Comparison of ENCODE assay signal across 8 cellular contexts in the genomic region with DNA sequence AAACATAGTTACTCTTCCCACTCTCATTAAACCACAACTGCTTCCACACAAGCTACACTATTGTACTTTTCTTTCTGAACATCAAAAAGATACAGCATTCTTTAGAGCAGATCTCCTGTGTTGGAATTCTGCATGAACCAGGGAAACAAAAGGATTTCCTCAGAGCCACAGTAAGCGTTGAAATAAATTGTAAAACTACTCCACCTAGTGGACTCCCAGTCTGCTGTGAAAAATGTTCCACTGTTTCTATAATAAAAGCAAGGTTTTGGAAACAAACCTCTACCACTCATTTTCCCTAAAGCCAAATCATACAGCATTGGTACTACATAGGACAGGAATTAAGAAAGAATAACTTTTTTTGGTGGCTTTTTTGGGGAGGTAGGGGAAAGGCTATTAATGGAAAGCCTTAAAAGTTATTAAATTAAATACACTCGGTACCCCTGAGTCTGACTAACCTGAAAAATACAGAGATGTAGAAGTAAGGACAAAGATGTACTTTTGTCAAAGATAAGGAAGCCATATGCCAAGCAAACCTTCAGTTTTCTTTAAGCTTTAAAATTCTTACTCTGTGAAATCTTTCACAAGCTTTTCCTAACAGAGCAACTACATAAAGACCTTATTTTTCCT. TPM values are rescaled to one million over a fixed set of nuclear protein-coding genes. Genes with fewer than 3 reads are reported as not detected.
DNase-seq lines count a peak whose midpoint lies in the region; ATAC-seq, FAIRE-seq and TF ChIP-seq lines count a peak whose summit lies in the region.

No MANE protein-coding gene starts in this region.

- peak; percentile 93 for FAIRE-seq in pancreas (lab: Jason Lieb, UNC)

- peaks cover 2% of the 10 kb centered on the region for H3K4me1 Mint-ChIP-seq in activated naive CD8-positive, alpha-beta T cell treated with anti-CD3 and anti-CD28 coated beads, Interleukin-2, amount 50 U/mL, for 24 hours

- H3K9me3 Mint-ChIP-seq in activated naive CD8-positive, alpha-beta T cell treated with anti-CD3 and anti-CD28 coated beads, Interleukin-2, amount 50 U/mL, for 24 hours: no peaks in the 10 kb centered on the region

- WGBS in pancreas, 2 donors: 50 to 51% methylated on average over 2 of the region's 2 CpGs

- H3K36me3 ChIP-seq in KMS-11 (ENCODE audit: insufficient read depth): no peaks in the 10 kb centered on the region
- H3K36me3 ChIP-seq in SJCRH30: peaks cover 38% of the 10 kb centered on the region
- H3K36me3 ChIP-seq in pancreas: peaks cover 0 to 4% (median 2%) of the 10 kb centered on the region in 3 donors

- no peak overlapping the region for H3K4me2 ChIP-seq in KMS-11

- DNase-seq in DMS53 treated with DMSO at 0.1 percent for 48 hours (lab: John Stamatoyannopoulos, UW; ENCODE audit: unreplicated experiment) (peak; percentile 61), SJCRH30 (peak; percentile 12 to 73), fibroblast of villous mesenchyme (ENCODE audit: low read depth) (peak; percentile 68), pancreas (no peak)
- DNase-seq in activated CD8-positive, alpha-beta memory T cell treated with anti-CD3 and anti-CD28 coated beads, Interleukin-2, amount 50 U/mL, for 4 hours: no peak
- DNase-seq in activated naive CD8-positive, alpha-beta T cell treated with anti-CD3 and anti-CD28 coated beads, Interleukin-2, amount 50 U/mL, for 24 hours: no peak

- TF ChIP-seq CTCF in KMS-11 (conservative IDR thresholded peaks at IDR 0.05; ENCODE audit: low read depth, low read length) (peak; percentile 70), fibroblast of villous mesenchyme (IDR thresholded peaks at IDR 0.05; ENCODE audit: insufficient read depth, low read depth, low read length) (peak; percentile 80), pancreas (IDR thresholded peaks at IDR 0.05) (peak; percentile 49 to 72 (median 58))

- no peaks in the 10 kb centered on the region for H3K79me2 ChIP-seq in KMS-11 (ENCODE audit: insufficient read depth, low read depth)

- intact Hi-C loops in pancreas (cut with DNase I): loop anchor here in 2 of 3 donors (5.0 to 10.0 kb wide), 2 partner anchors 475 to 493 kb away; no protein-coding TSS in a partner anchor

- no peaks in the 10 kb centered on the region for H3K4me1 ChIP-seq in KMS-11 (ENCODE audit: low read depth, poor library complexity, severe bottlenecking)
- H3K4me1 ChIP-seq in SJCRH30: no peaks in the 10 kb centered on the region
- H3K4me1 ChIP-seq in pancreas: peaks cover 0 to 14% (median 10%) of the 10 kb centered on the region in 3 donors

- H4K20me1 ChIP-seq in KMS-11 (ENCODE audit: insufficient read depth): no peaks in the 10 kb centered on the region

- H3K4me3 Mint-ChIP-seq in activated naive CD8-positive, alpha-beta T cell treated with anti-CD3 and anti-CD28 coated beads, Interleukin-2, amount 50 U/mL, for 24 hours: no peak overlapping the region

- H2AFZ ChIP-seq in KMS-11 (ENCODE audit: low read depth): no peak overlapping the region

- H3K9ac ChIP-seq in KMS-11: no peak overlapping the region

- peaks cover 29% of the 10 kb centered on the region for H3K36me3 Mint-ChIP-seq in activated naive CD8-positive, alpha-beta T cell treated with anti-CD3 and anti-CD28 coated beads, Interleukin-2, amount 50 U/mL, for 24 hours (ENCODE audit: low read depth)

- H3K27ac Mint-ChIP-seq in activated naive CD8-positive, alpha-beta T cell treated with anti-CD3 and anti-CD28 coated beads, Interleukin-2, amount 50 U/mL, for 24 hours: no peak overlapping the region

- H3K27ac ChIP-seq in KMS-11 (no peak overlapping the region), SJCRH30 (no peak overlapping the region), pancreas (no peak overlapping the region)

- H3K9me3 ChIP-seq in SJCRH30 (replicated peaks) (no peaks in the 10 kb centered on the region), pancreas (no peaks in the 10 kb centered on the region)

- H3K27me3 Mint-ChIP-seq in activated naive CD8-positive, alpha-beta T cell treated with anti-CD3 and anti-CD28 coated beads, Interleukin-2, amount 50 U/mL, for 24 hours: no peaks in the 10 kb centered on the region

- H3K27me3 ChIP-seq in KMS-11 (ENCODE audit: insufficient read depth, low read depth) (no peaks in the 10 kb centered on the region), SJCRH30 (no peaks in the 10 kb centered on the region), pancreas (no peaks in the 10 kb centered on the region)

- peak; percentile 72 to 84 (median 80) for ATAC-seq in pancreas
- ATAC-seq in GM19324 (IDR thresholded peaks at IDR 0.05; ENCODE audit: low FRiP score, unreplicated experiment): no peak
- no peak for ATAC-seq in activated naive CD8-positive, alpha-beta T cell treated with anti-CD3 and anti-CD28 coated beads, Interleukin-2, amount 50 U/mL, for 24 hours

- H3K4me3 ChIP-seq in KMS-11 (IDR thresholded peaks at IDR 0.05; ENCODE audit: insufficient read depth, low read depth, low read length) (no peak overlapping the region), SJCRH30 (no peak overlapping the region), fibroblast of villous mesenchyme (ENCODE audit: low read depth, low read length) (no peak overlapping the region), pancreas (no peak overlapping the region)

RNA-seq across cellular contexts. Expression of a gene that starts 19.3 kb away (rescaled TPM):
- total RNA-seq in SJCRH30 (2014; rRNA removed; shearing (Covaris generic)): 10.2 and 10.8 TPM in 2 replicates
- 4.2 and 4.7 TPM in 2 replicates for total RNA-seq in fibroblast of villous mesenchyme
- 1 to 10 TPM; 1.1 to 3.0 (median 2.0) TPM for total RNA-seq in pancreas
- polyA plus RNA-seq in pancreas: 1 to 10 TPM; 1.3 to 2.4 TPM

RNA-seq across cellular contexts. Expression of a gene that starts 19.4 kb away (rescaled TPM):
- total RNA-seq in SJCRH30 (2014; rRNA removed; shearing (Covaris generic)): 25.8 and 31.0 TPM in 2 replicates
- total RNA-seq in fibroblast of villous mesenchyme (23.8 and 31.1 TPM in 2 replicates), pancreas (10 to 100 TPM in 1 of 6 donors, 1 to 10 TPM in 5; 6.4 to 13.3 (median 9.1) TPM)
- 1 to 10 TPM; 4.3 to 8.5 TPM for polyA plus RNA-seq in pancreas

Comparison
In these comparisons a context has a peak if more than half of its experiments do, and no peak if none do; other contexts are left out.
1. DNase-seq: peak in DMS53 treated with DMSO at 0.1 percent for 48 hours (single experiment), SJCRH30 (2 of 2) and fibroblast of villous mesenchyme (single experiment); none in pancreas (0 of 6), activated CD8-positive, alpha-beta memory T cell treated with anti-CD3 and anti-CD28 coated beads, Interleukin-2, amount 50 U/mL, for 4 hours (single experiment) and activated naive CD8-positive, alpha-beta T cell treated with anti-CD3 and anti-CD28 coated beads, Interleukin-2, amount 50 U/mL, for 24 hours (single experiment).
2. ATAC-seq: peak in pancreas (4 of 4); none in GM19324 (single experiment) and activated naive CD8-positive, alpha-beta T cell treated with anti-CD3 and anti-CD28 coated beads, Interleukin-2, amount 50 U/mL, for 24 hours (single experiment).
3. Peak in every context shown above with its lines, with median percentiles within 50 percentile points of each other: CTCF ChIP-seq.